ENCODE assay signal across 29 cellular contexts in genomic region chr11:19513253-19513652, GRCh38.
"Had no signal": no experiment of that assay in that cellular context is flagged by ENCODE, and none has a peak within 500 bp of the region (broad histone marks: within the 10 kb centered on the region; RNA-seq: fewer than 3 reads in every experiment).

No MANE protein-coding gene starts in this region.

- H3K36me3 ChIP-seq: SJCRH30 had no signal

- H2AFZ ChIP-seq: PC-9 had no signal

- DNase-seq: Kasumi-1, NCI-H1048, NCI-H1092 treated with DMSO at 0.1 percent for 48 hours, NCI-H1105 treated with DMSO at 0.1 percent for 48 hours, NCI-H1417, NCI-H1436 treated with DMSO at 0.1 percent for 48 hours, NCI-H1694 treated with DMSO at 0.1 percent for 48 hours, NCI-H187 treated with DMSO at 0.1 percent for 48 hours, NCI-H2029, NCI-H2081, NCI-H2171 treated with DMSO at 0.1 percent for 48 hours, NCI-H2227 treated with DMSO at 0.1 percent for 48 hours, NCI-H345, NCI-H446, NCI-H510A treated with DMSO at 0.1 percent for 48 hours, NCI-H526, NCI-H69, NCI-H748 treated with DMSO at 0.1 percent for 48 hours, NCI-H82, PC-9, SHP77, SIG-M5, SJCRH30, T-cell had no signal

- H3K27me3 ChIP-seq: SJCRH30 had no signal

- ATAC-seq: Panc1, Right ventricle myocardium inferior, SK-N-SH treated with all-trans-retinoic acid at 6 μM for 48 hours, T-cell had no signal

- H3K4me3 ChIP-seq: PC-9, SJCRH30, SK-N-MC had no signal

- H3K9me3 ChIP-seq: SJCRH30 had no signal

- H3K4me2 ChIP-seq: PC-9 had no signal

- H3K27ac ChIP-seq: PC-9, RWPE1, SJCRH30, SK-N-MC had no signal
